Comparison of ENCODE assay signal across 8 cellular contexts in the genomic region with DNA sequence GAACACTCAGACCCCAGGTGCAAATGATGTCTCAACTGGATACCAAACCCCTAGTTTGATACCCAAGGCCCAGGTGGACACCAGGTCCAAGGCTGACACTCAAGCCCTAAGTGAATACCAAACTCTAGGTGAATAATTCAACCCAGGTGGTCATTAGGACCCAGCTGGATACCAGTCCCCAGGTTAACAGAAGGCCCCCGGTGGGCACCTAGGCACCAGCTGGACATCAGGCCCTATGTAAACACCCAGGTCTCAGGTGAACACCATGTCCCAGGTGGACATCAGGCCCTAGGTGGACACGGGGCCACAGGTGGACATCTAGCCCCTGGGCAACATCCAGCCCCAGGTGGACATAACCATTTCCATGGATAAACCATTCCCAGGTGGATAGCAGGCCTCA.
DNase-seq lines count a peak whose midpoint lies in the region; FAIRE-seq and TF ChIP-seq lines count a peak whose summit lies in the region.
"Not testable (repeated sequence)": the region's sequence is repeated elsewhere in the genome, so short reads cannot be mapped to it uniquely, and the experiment has no call there.

No MANE protein-coding gene starts in this region.

- H3K4me3 ChIP-seq in right atrium auricular region; kidney (ENCODE audit: low read length in 2 of 2); testis: not testable (repeated sequence)

- WGBS in testis, 2 donors = 69% methylated on average over 2 of the region's 2 CpGs; no CpG with 5 or more reads in 1 of the 2 donors

- H3K9me3 ChIP-seq in right atrium auricular region; kidney (ENCODE audit: control insufficient read depth in 1 of 2, low read length in 2 of 2); testis: not testable (repeated sequence)

- not testable (repeated sequence) for TF ChIP-seq POLR2A in testis (IDR thresholded peaks at IDR 0.05)

- not testable (repeated sequence) for TF ChIP-seq CTCF in CD14-positive monocyte (IDR thresholded peaks at IDR 0.05); chondrocyte (IDR thresholded peaks at IDR 0.05); right atrium auricular region (IDR thresholded peaks at IDR 0.05); kidney (IDR thresholded peaks at IDR 0.05; ENCODE audit: borderline replicate concordance, extremely low read depth, insufficient read depth); testis (IDR thresholded peaks at IDR 0.05)

- H3K27me3 Mint-ChIP-seq in CD14-positive monocyte (ENCODE audit: low read depth in 3 of 3); chondrocyte (ENCODE audit: low read depth): not testable (repeated sequence)

- H3K9ac ChIP-seq in kidney (ENCODE audit: low read length in 2 of 2) = not testable (repeated sequence)

- not testable (repeated sequence) for H3K36me3 ChIP-seq in right atrium auricular region; kidney (ENCODE audit: control insufficient read depth in 1 of 2, insufficient read depth in 2 of 2, low read length in 2 of 2); testis (ENCODE audit: low read depth, missing control alignments)

- FAIRE-seq in kidney (lab: Jason Lieb, UNC) = not testable (repeated sequence)

- DNase-seq in CD14-positive monocyte (ENCODE audit: low spot score) (peak; percentile 40), chondrocyte (ENCODE audit: low spot score) (peak; percentile 61), cardiac septum (ENCODE audit: low spot score) (peak; percentile 60), right atrium auricular region (ENCODE audit: low spot score) (peak; percentile 36), kidney (peak; percentile 38), mesenteric fat pad (ENCODE audit: low spot score) (peak; percentile 82), posterior vena cava (ENCODE audit: low spot score) (peak; percentile 81), testis (peak; percentile 4)

- H3K4me3 Mint-ChIP-seq in CD14-positive monocyte; chondrocyte (ENCODE audit: unreplicated experiment): not testable (repeated sequence)

- intact Hi-C loops in CD14-positive monocyte (cut with micrococcal nuclease); cardiac septum (cut with DNase I); kidney (cut with DNase I); posterior vena cava (cut with DNase I); testis (cut with DNase I; ENCODE audit: low total_unique reads): not testable (repeated sequence)

- not testable (repeated sequence) for H3K27me3 ChIP-seq in right atrium auricular region, testis

- not testable (repeated sequence) for H3K4me1 ChIP-seq in right atrium auricular region; kidney (ENCODE audit: control insufficient read depth in 1 of 2, insufficient read depth in 1 of 2, low read depth in 1 of 2, low read length in 2 of 2); testis

- H3K4me1 Mint-ChIP-seq in CD14-positive monocyte; chondrocyte (ENCODE audit: low read depth): not testable (repeated sequence)

- H3K27ac ChIP-seq in right atrium auricular region; kidney (ENCODE audit: low read depth in 2 of 2, low read length in 2 of 2); testis: not testable (repeated sequence)

- not testable (repeated sequence) for H3K27ac Mint-ChIP-seq in CD14-positive monocyte; chondrocyte (ENCODE audit: unreplicated experiment)

- not testable (repeated sequence) for H3K36me3 Mint-ChIP-seq in CD14-positive monocyte; chondrocyte (ENCODE audit: low read depth)

- H3K9me3 Mint-ChIP-seq in CD14-positive monocyte; chondrocyte (ENCODE audit: low read depth): not testable (repeated sequence)

Comparison
In these comparisons a context has a peak if more than half of its experiments do, and no peak if none do; other contexts are left out.
1. DNase-seq: peak in every context shown above with its lines; median percentile 82 in mesenteric fat pad; 81 in posterior vena cava; 61 in chondrocyte; 60 in cardiac septum; 40 in CD14-positive monocyte; 38 in kidney; 36 in right atrium auricular region; 4 in testis.